ENCODE assay signal across 12 cellular contexts in the genomic region with DNA sequence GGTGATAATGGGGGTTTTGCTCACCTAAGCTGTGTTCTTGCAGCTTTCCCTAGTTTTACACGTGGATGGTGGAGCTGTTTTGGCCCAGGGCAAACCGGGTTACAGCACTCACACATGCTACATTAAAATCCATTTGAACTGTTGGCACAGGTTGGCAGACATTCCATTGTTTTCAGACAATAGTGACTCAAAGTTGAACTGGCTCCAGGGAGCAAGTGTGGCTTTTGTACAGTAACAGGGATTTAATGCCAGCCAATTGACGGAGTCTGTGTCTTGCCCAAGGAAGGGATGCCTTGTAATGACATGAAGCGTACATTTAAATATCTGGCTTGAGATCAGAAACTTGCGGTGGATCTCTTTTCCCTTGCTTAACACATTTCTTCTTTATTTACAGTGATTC.
DNase-seq lines count a peak whose midpoint lies in the region; ATAC-seq, FAIRE-seq and TF ChIP-seq lines count a peak whose summit lies in the region.
"Had no signal": no experiment of that assay in that cellular context is flagged by ENCODE, and none has a peak within 500 bp of the region (broad histone marks: within the 10 kb centered on the region; RNA-seq: fewer than 3 reads in every experiment).

No MANE protein-coding gene starts in this region.

- POLR2A ChIA-PET in OCI-LY7 (lab: Charles Lee): interaction anchor here (0.6 kb wide), 1 partner anchor 122 kb away, joined by 3 read pairs; no protein-coding TSS in a partner anchor

- no peaks in the 10 kb centered on the region for H4K20me1 ChIP-seq in OCI-LY7 (ENCODE audit: insufficient read depth, low read length)

- intact Hi-C loops in OCI-LY7 (cut with micrococcal nuclease; ENCODE audit: unreplicated experiment): no loop called here

- H3K4me2 ChIP-seq in mesendoderm (ENCODE audit: low read length): no peak overlapping the region
- no peak overlapping the region for H3K4me2 ChIP-seq in OCI-LY7 (ENCODE audit: low read length)
- H3K4me2 ChIP-seq: hepatocyte had no signal

- peak; percentile 82 for FAIRE-seq in bronchial epithelial cell (lab: Jason Lieb, UNC)

- H3K27ac ChIP-seq in mesendoderm (ENCODE audit: low read depth, low read length) (no peak overlapping the region), OCI-LY7 (ENCODE audit: low read depth, low read length, poor library complexity, severe bottlenecking) (no peak overlapping the region)
- H3K27ac ChIP-seq in effector memory CD4-positive, alpha-beta T cell (ENCODE audit: insufficient read depth, low read length, poor library complexity, severe bottlenecking): no peak overlapping the region
- H3K27ac ChIP-seq: BLaER1 treated with 17β-estradiol and CSF1 and Interleukin-3, amounts not matched to agents 10 nM and 100 nM; hepatocyte had no signal

- H3K4me3 ChIP-seq in MG63 (no peak overlapping the region), bronchial epithelial cell (ENCODE audit: low read depth, low read length) (no peak overlapping the region), mesendoderm (ENCODE audit: low read length) (no peak overlapping the region), OCI-LY7 (ENCODE audit: low read depth, low read length, poor library complexity, severe bottlenecking) (no peak overlapping the region)
- H3K4me3 ChIP-seq in effector memory CD4-positive, alpha-beta T cell (ENCODE audit: insufficient read depth, low read depth, low read length, poor library complexity, severe bottlenecking): no peak overlapping the region
- H3K4me3 ChIP-seq: BLaER1 treated with 17β-estradiol and CSF1 and Interleukin-3, amounts not matched to agents 10 nM and 100 nM; hepatocyte had no signal

- no peak overlapping the region for H3K9ac ChIP-seq in mesendoderm (ENCODE audit: low read length)
- H3K9ac ChIP-seq: BLaER1 treated with 17β-estradiol and CSF1 and Interleukin-3, amounts not matched to agents 10 nM and 100 nM had no signal

- H3K4me1 ChIP-seq in mesendoderm (ENCODE audit: control insufficient read depth, low read depth, low read length): peaks cover 4% of the 10 kb centered on the region
- H3K4me1 ChIP-seq in OCI-LY7 (ENCODE audit: insufficient read depth, low read length, poor library complexity, severe bottlenecking): peaks cover 8% of the 10 kb centered on the region
- no peaks in the 10 kb centered on the region for H3K4me1 ChIP-seq in effector memory CD4-positive, alpha-beta T cell (ENCODE audit: control insufficient read depth, insufficient read depth, low read length, poor library complexity, severe bottlenecking)

- H4K8ac ChIP-seq in mesendoderm (ENCODE audit: low read depth, low read length): no peak overlapping the region

- ATAC-seq in HG02840 (IDR thresholded peaks at IDR 0.05; ENCODE audit: low FRiP score, unreplicated experiment): no peak

- TF ChIP-seq CTCF in bronchial epithelial cell (IDR thresholded peaks at IDR 0.05; ENCODE audit: insufficient read depth, low read length, severe bottlenecking) (no peak), GM20000 (IDR thresholded peaks at IDR 0.05; ENCODE audit: extremely low read depth, missing control alignments) (no peak), OCI-LY7 (conservative IDR thresholded peaks at IDR 0.05; ENCODE audit: low read length) (no peak)

- WGBS in mesendoderm (ENCODE audit: extremely low coverage, insufficient coverage, low lambda C conversion rate): no CpG with 5 or more reads among the region's 5 CpGs

- no peak overlapping the region for H2AK5ac ChIP-seq in mesendoderm (ENCODE audit: low read length)

- no peaks in the 10 kb centered on the region for H3K36me3 ChIP-seq in MG63
- peaks cover 6% of the 10 kb centered on the region for H3K36me3 ChIP-seq in bronchial epithelial cell (ENCODE audit: control insufficient read depth, insufficient read depth, low read length)
- no peaks in the 10 kb centered on the region for H3K36me3 ChIP-seq in mesendoderm (ENCODE audit: control insufficient read depth, insufficient read depth, low read length)
- H3K36me3 ChIP-seq in OCI-LY7 (ENCODE audit: insufficient read depth, low read length): no peaks in the 10 kb centered on the region
- H3K36me3 ChIP-seq in effector memory CD4-positive, alpha-beta T cell (ENCODE audit: control insufficient read depth, insufficient read depth, low read length): no peaks in the 10 kb centered on the region

- peaks cover 19% of the 10 kb centered on the region for H3K79me1 ChIP-seq in mesendoderm (ENCODE audit: low read length)

- DNase-seq in DMS79 (lab: John Stamatoyannopoulos, UW): peak; percentile 64
- DNase-seq in MG63: peak; percentile 46
- DNase-seq in bronchial epithelial cell (ENCODE audit: low read depth): peak; percentile 93
- no peak for DNase-seq in mesendoderm
- DNase-seq in GM20000 (ENCODE audit: low spot score): no peak
- DNase-seq in OCI-LY7 (ENCODE audit: low spot score): no peak
- no peak for DNase-seq in effector memory CD4-positive, alpha-beta T cell
- DNase-seq: effector CD4-positive, alpha-beta T cell; T1000 had no signal

- CTCF ChIA-PET in OCI-LY7 (lab: Charles Lee; ENCODE audit: unreplicated experiment): no interaction called here

- no peak overlapping the region for H2BK15ac ChIP-seq in mesendoderm (replicated peaks; ENCODE audit: low read depth)

- H3K79me2 ChIP-seq in mesendoderm (ENCODE audit: control insufficient read depth, insufficient read depth, low read length) (peaks cover 57% of the 10 kb centered on the region), OCI-LY7 (ENCODE audit: insufficient read depth, low read depth, low read length) (no peaks in the 10 kb centered on the region)

- no peak overlapping the region for H2BK5ac ChIP-seq in mesendoderm (ENCODE audit: low read length)

- H3K23ac ChIP-seq in mesendoderm (ENCODE audit: low read length): no peak overlapping the region

- peak overlapping the region; percentile 40 for H3K56ac ChIP-seq in mesendoderm (ENCODE audit: low read length)

- no peak overlapping the region for H4K5ac ChIP-seq in mesendoderm (ENCODE audit: low read length)

- H3K27me3 ChIP-seq in MG63 (no peaks in the 10 kb centered on the region), bronchial epithelial cell (ENCODE audit: control insufficient read depth, insufficient read depth, low read length) (no peaks in the 10 kb centered on the region), mesendoderm (ENCODE audit: insufficient read depth, low read length, poor library complexity) (no peaks in the 10 kb centered on the region)
- H3K27me3 ChIP-seq in effector memory CD4-positive, alpha-beta T cell (replicated peaks; ENCODE audit: control insufficient read depth, insufficient read depth, low read length, poor library complexity, severe bottlenecking): no peaks in the 10 kb centered on the region
- H3K27me3 ChIP-seq: BLaER1 treated with 17β-estradiol and CSF1 and Interleukin-3, amounts not matched to agents 10 nM and 100 nM; hepatocyte had no signal

- no peak overlapping the region for H3K4ac ChIP-seq in mesendoderm (ENCODE audit: low read depth, low read length)

- no peak overlapping the region for H2AFZ ChIP-seq in OCI-LY7 (ENCODE audit: low read length)
- H2AFZ ChIP-seq: hepatocyte had no signal

- H3K18ac ChIP-seq in mesendoderm (ENCODE audit: low read length): no peak overlapping the region

- H2BK120ac ChIP-seq in mesendoderm (ENCODE audit: low read depth, low read length): no peak overlapping the region

- BruUV-seq in OCI-LY7 (replicated peaks; lab: Mats Ljungman, UMichigan): no TSS peak

- H3K9me3 ChIP-seq in MG63 (no peaks in the 10 kb centered on the region), OCI-LY7 (ENCODE audit: low read length) (no peaks in the 10 kb centered on the region)
- H3K9me3 ChIP-seq in effector memory CD4-positive, alpha-beta T cell (ENCODE audit: control insufficient read depth, low read length): no peaks in the 10 kb centered on the region
- H3K9me3 ChIP-seq: BLaER1 treated with 17β-estradiol and CSF1 and Interleukin-3, amounts not matched to agents 10 nM and 100 nM had no signal

- no peaks in the 10 kb centered on the region for H3K9me2 ChIP-seq in OCI-LY7 (ENCODE audit: insufficient read depth, low read length)

Comparison
In these comparisons a context has a peak if more than half of its experiments do, and no peak if none do; other contexts are left out.
1. DNase-seq: peak in DMS79 (single experiment), MG63 (single experiment) and bronchial epithelial cell (single experiment); none in mesendoderm (single experiment), GM20000 (single experiment), OCI-LY7 (single experiment) and effector memory CD4-positive, alpha-beta T cell (0 of 3).